In the genomic region with DNA sequence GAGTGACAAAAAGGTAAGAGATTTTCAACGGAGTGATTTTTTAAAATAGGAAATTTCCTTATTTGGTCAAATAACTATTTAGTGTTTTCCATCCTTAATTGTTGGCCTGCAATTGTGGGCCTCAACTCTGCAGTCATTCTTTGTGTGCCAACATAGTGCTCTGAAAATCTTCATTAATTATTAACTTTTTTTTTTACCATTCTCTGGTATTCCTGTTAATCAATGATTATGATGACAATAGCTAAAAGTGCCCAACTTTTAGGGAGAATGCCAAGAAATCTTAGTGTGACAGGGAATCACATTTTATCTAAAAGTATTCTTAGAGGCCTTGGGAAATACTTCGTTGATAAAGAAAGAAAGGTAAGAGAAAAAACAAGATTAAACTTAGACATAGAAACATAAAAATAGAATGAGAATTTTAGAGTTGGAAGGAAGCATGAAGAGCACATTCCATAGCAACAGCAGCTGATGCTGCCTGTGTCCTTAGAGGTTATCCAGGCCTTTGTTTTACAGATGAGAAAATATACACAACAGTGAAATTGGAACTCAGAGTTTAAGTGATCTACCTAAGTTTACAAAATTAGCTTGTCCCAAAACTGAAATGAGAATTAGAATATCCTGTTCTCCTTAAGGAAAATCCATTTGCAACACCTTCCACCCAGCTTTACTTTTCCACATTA, we compare ENCODE assay signal across 38 cellular contexts. TPM values are rescaled to one million over a fixed set of nuclear protein-coding genes. Genes with fewer than 3 reads are reported as not detected.
"Had no signal": no experiment of that assay in that cellular context is flagged by ENCODE, and none has a peak within 500 bp of the region (broad histone marks: within the 10 kb centered on the region; RNA-seq: fewer than 3 reads in every experiment).

No MANE protein-coding gene starts in this region.

- H3K4me3 ChIP-seq: adrenal gland, ascending aorta, cardiac muscle cell, gastroesophageal sphincter, hepatocyte, lower lobe of right lung, testis, transverse colon had no signal

- DNase-seq: activated CD4-positive, alpha-beta memory T cell treated with anti-CD3 and anti-CD28 coated beads for 36 hours; activated CD4-positive, alpha-beta T cell treated with anti-CD3 and anti-CD28 coated beads, Interleukin-2, amount 10 ng/mL, durations not matched to agents 24 days and 14 days; activated CD4-positive, CD25-positive, alpha-beta regulatory T cell treated with anti-CD3 and anti-CD28 coated beads, Interleukin-2, amount 50 U/mL, for 72 hours; activated CD8-positive, alpha-beta memory T cell treated with anti-CD3 and anti-CD28 coated beads, Interleukin-2, amount 50 U/mL, for 4 hours; activated effector memory CD4-positive, alpha-beta T cell treated with anti-CD3 and anti-CD28 coated beads, Interleukin-2, amount 50 U/mL, for 16 hours; activated naive CD4-positive, alpha-beta T cell treated with anti-CD3 and anti-CD28 coated beads for 36 hours; activated naive CD8-positive, alpha-beta T cell treated with anti-CD3 and anti-CD28 coated beads for 36 hours; activated T-cell treated with anti-CD3 and anti-CD28 coated beads, Interleukin-2, amount 50 U/mL, for 1 hour; adrenal gland; cortex of kidney; effector memory CD8-positive, alpha-beta T cell; lower lobe of right lung; mesenchymal stem cell; right cardiac atrium; stimulated activated CD4-positive, alpha-beta T cell treated with anti-CD3 and anti-CD28 coated beads, Interleukin-2, amount 100 ng/mL, for 48 hours; stimulated activated naive CD4-positive, alpha-beta T cell treated with Interleukin-2 at 50 U/mL for 16 hours; T-helper 9 cell; testis; transverse colon; WERI-Rb-1 had no signal

- H3K79me2 ChIP-seq: hepatocyte had no signal

- H3K9me3 ChIP-seq: adrenal gland, testis, transverse colon had no signal

- FAIRE-seq: endothelial cell of umbilical vein, urothelium cell line had no signal

- H3K27ac ChIP-seq: adrenal gland, ascending aorta, cardiac muscle cell, gastroesophageal sphincter, hepatocyte, lower lobe of right lung, testis, transverse colon, WERI-Rb-1 had no signal

- H3K27me3 ChIP-seq: adrenal gland, ascending aorta, cardiac muscle cell, gastroesophageal sphincter, hepatocyte, testis, transverse colon had no signal

- ATAC-seq: effector memory CD8-positive, alpha-beta T cell; gastroesophageal sphincter; left lobe of liver; lower lobe of right lung; natural killer cell treated with Interleukin-12 subunit alpha and Interleukin-12 subunit beta and Interleukin-15 and Interleukin-18, amount 100 ng/mL, for 72 hours; right cardiac atrium had no signal

- H3K4me1 ChIP-seq: adrenal gland, ascending aorta, gastroesophageal sphincter, lower lobe of right lung, testis, transverse colon had no signal

- H2AFZ ChIP-seq: hepatocyte had no signal

- H3K4me2 ChIP-seq: hepatocyte had no signal

- H3K36me3 ChIP-seq: adrenal gland, ascending aorta, cardiac muscle cell, gastroesophageal sphincter, lower lobe of right lung, transverse colon, WERI-Rb-1 had no signal

RNA-seq across cellular contexts. Expression of a gene that starts 1.2 kb away (rescaled TPM):
- total RNA-seq: activated CD4-positive, alpha-beta memory T cell treated with anti-CD3 and anti-CD28 coated beads for 36 hours; activated CD4-positive, alpha-beta T cell treated with anti-CD3 and anti-CD28 coated beads, Interleukin-2, amount 10 ng/mL, durations not matched to agents 24 days and 14 days; activated CD8-positive, alpha-beta memory T cell treated with anti-CD3 and anti-CD28 coated beads for 36 hours; activated naive CD4-positive, alpha-beta T cell treated with anti-CD3 and anti-CD28 coated beads for 36 hours; activated naive CD8-positive, alpha-beta T cell treated with anti-CD3 and anti-CD28 coated beads for 36 hours; activated T-helper 1 cell treated with anti-CD3 and anti-CD28 coated beads, Interleukin-12 subunit alpha, Interleukin-12 subunit beta, Interleukin-2, Interleukin-4 antibody, amounts not matched to agents 30 ng/mL and 10 ng/mL and 1 ng/mL, durations not matched to agents 14 hours and 24 hours and 36 hours; ascending aorta; cardiac muscle cell; chondrocyte; endothelial cell of umbilical vein; fibroblast of lung; fibroblast of villous mesenchyme; gastroesophageal sphincter; kidney epithelial cell; left lobe of liver; lower lobe of right lung; mononuclear cell; natural killer cell treated with Interleukin-12 subunit alpha and Interleukin-12 subunit beta and Interleukin-15 and Interleukin-18, amount 100 ng/mL, for 72 hours; omental fat pad; pulmonary artery endothelial cell; right cardiac atrium; skeletal muscle tissue; transverse colon had no signal

RNA-seq across cellular contexts. Expression of a gene that starts 49.3 kb away (rescaled TPM):
- total RNA-seq: activated CD4-positive, alpha-beta memory T cell treated with anti-CD3 and anti-CD28 coated beads for 36 hours; activated CD4-positive, alpha-beta T cell treated with anti-CD3 and anti-CD28 coated beads, Interleukin-2, amount 10 ng/mL, durations not matched to agents 24 days and 14 days; activated CD8-positive, alpha-beta memory T cell treated with anti-CD3 and anti-CD28 coated beads for 36 hours; activated naive CD4-positive, alpha-beta T cell treated with anti-CD3 and anti-CD28 coated beads for 36 hours; activated naive CD8-positive, alpha-beta T cell treated with anti-CD3 and anti-CD28 coated beads for 36 hours; activated T-helper 1 cell treated with anti-CD3 and anti-CD28 coated beads, Interleukin-12 subunit alpha, Interleukin-12 subunit beta, Interleukin-2, Interleukin-4 antibody, amounts not matched to agents 30 ng/mL and 10 ng/mL and 1 ng/mL, durations not matched to agents 14 hours and 24 hours and 36 hours; ascending aorta; cardiac muscle cell; chondrocyte; endothelial cell of umbilical vein; fibroblast of lung; fibroblast of villous mesenchyme; gastroesophageal sphincter; kidney epithelial cell; left lobe of liver; lower lobe of right lung; mononuclear cell; natural killer cell treated with Interleukin-12 subunit alpha and Interleukin-12 subunit beta and Interleukin-15 and Interleukin-18, amount 100 ng/mL, for 72 hours; omental fat pad; pulmonary artery endothelial cell; right cardiac atrium; skeletal muscle tissue had no signal
